21 cellular contexts compared by ENCODE assay signal in genomic region chr3:168951368-168951767, GRCh38.
DNase-seq lines count a peak whose midpoint lies in the region; TF ChIP-seq lines count a peak whose summit lies in the region.
"Had no signal": no experiment of that assay in that cellular context is flagged by ENCODE, and none has a peak within 500 bp of the region (broad histone marks: within the 10 kb centered on the region; RNA-seq: fewer than 3 reads in every experiment).

No MANE protein-coding gene starts in this region.

- H3K9me3 Mint-ChIP-seq in activated CD4-positive, alpha-beta T cell treated with anti-CD3 and anti-CD28 coated beads, Interleukin-2, amount 10 ng/mL, durations not matched to agents 7 days and 5 days = peaks cover 3% of the 10 kb centered on the region

- DNase-seq in HT1080 (ENCODE audit: low read depth) (peak; percentile 65), RWPE1 (ENCODE audit: low spot score) (peak; percentile 51), epithelial cell of esophagus (ENCODE audit: low read depth) (peak; percentile 68), renal cortical epithelial cell (ENCODE audit: low read depth) (peak; percentile 69), H7 (no peak), hepatic stellate cell (ENCODE audit: low spot score) (no peak)
- no peak for DNase-seq in activated CD4-positive, alpha-beta T cell treated with anti-CD3 and anti-CD28 coated beads, Interleukin-2, amount 50 U/mL, for 4 hours
- no peak for DNase-seq in activated CD4-positive, alpha-beta T cell treated with anti-CD3 and anti-CD28 coated beads, Interleukin-2, amount 10 ng/mL, durations not matched to agents 7 days and 5 days
- DNase-seq: CD4-positive, CD25-positive, alpha-beta regulatory T cell; DMS79; H9; Kasumi-1; NCI-H1092; NCI-H1436; NCI-H2029; NCI-H226; NCI-H510A treated with DMSO at 0.1 percent for 48 hours; NCI-H748 treated with DMSO at 0.1 percent for 48 hours had no signal

- H3K27ac Mint-ChIP-seq in activated CD4-positive, alpha-beta T cell treated with anti-CD3 and anti-CD28 coated beads, Interleukin-2, amount 10 ng/mL, durations not matched to agents 7 days and 5 days = no peak overlapping the region
- H3K27ac Mint-ChIP-seq: CD4-positive, CD25-positive, alpha-beta regulatory T cell had no signal

- no peaks in the 10 kb centered on the region for H3K27me3 Mint-ChIP-seq in activated CD4-positive, alpha-beta T cell treated with anti-CD3 and anti-CD28 coated beads, Interleukin-2, amount 10 ng/mL, durations not matched to agents 7 days and 5 days
- H3K27me3 Mint-ChIP-seq: CD4-positive, CD25-positive, alpha-beta regulatory T cell had no signal

- no peak overlapping the region for H3K4me3 ChIP-seq in epithelial cell of esophagus (ENCODE audit: low read length)
- H3K4me3 ChIP-seq in H7 (ENCODE audit: insufficient read depth, low read depth, low read length) = no peak overlapping the region
- H3K4me3 ChIP-seq: GM12878, SJSA1 had no signal

- no peak overlapping the region for H3K4me3 Mint-ChIP-seq in activated CD4-positive, alpha-beta T cell treated with anti-CD3 and anti-CD28 coated beads, Interleukin-2, amount 10 ng/mL, durations not matched to agents 7 days and 5 days
- H3K4me3 Mint-ChIP-seq: CD4-positive, CD25-positive, alpha-beta regulatory T cell; H9 had no signal

- no peaks in the 10 kb centered on the region for H3K36me3 Mint-ChIP-seq in activated CD4-positive, alpha-beta T cell treated with anti-CD3 and anti-CD28 coated beads, Interleukin-2, amount 10 ng/mL, durations not matched to agents 7 days and 5 days (ENCODE audit: low read depth)
- H3K36me3 Mint-ChIP-seq: CD4-positive, CD25-positive, alpha-beta regulatory T cell had no signal

- CTCF ChIA-PET in RWPE1 (lab: Yijun Ruan, JAX) = interaction anchor here (1.2 to 1.8 kb wide), 2 partner anchors 24 to 718 kb away, joined by 4 to 5 read pairs; no protein-coding TSS in a partner anchor
- CTCF ChIA-PET in activated CD4-positive, alpha-beta T cell treated with anti-CD3 and anti-CD28 coated beads, Interleukin-2, amount 10 ng/mL, durations not matched to agents 7 days and 5 days (lab: Charles Lee) = no interaction called here

- H3K36me3 ChIP-seq in H7 (replicated peaks; ENCODE audit: control insufficient read depth, insufficient read depth, low read length) = no peaks in the 10 kb centered on the region
- H3K36me3 ChIP-seq: SJSA1 had no signal

- no peak for TF ChIP-seq CTCF in RWPE1 (conservative IDR thresholded peaks at IDR 0.05; ENCODE audit: low read depth)
- TF ChIP-seq CTCF in epithelial cell of esophagus (IDR thresholded peaks at IDR 0.05; ENCODE audit: insufficient read depth, low read depth, low read length, missing control alignments) = no peak

- no peaks in the 10 kb centered on the region for H3K27me3 ChIP-seq in H7 (ENCODE audit: control insufficient read depth, insufficient read depth, low read length)
- H3K27me3 ChIP-seq: SJSA1 had no signal

- no peaks in the 10 kb centered on the region for H3K4me1 Mint-ChIP-seq in activated CD4-positive, alpha-beta T cell treated with anti-CD3 and anti-CD28 coated beads, Interleukin-2, amount 10 ng/mL, durations not matched to agents 7 days and 5 days
- H3K4me1 Mint-ChIP-seq: CD4-positive, CD25-positive, alpha-beta regulatory T cell had no signal

- no peak overlapping the region for H3K27ac ChIP-seq in RWPE1
- H3K27ac ChIP-seq: HL-60, SJSA1 had no signal

- POLR2A ChIA-PET in RWPE1 (lab: Yijun Ruan, JAX; ENCODE audit: low non-redundant PET) = no interaction called here
- POLR2A ChIA-PET in activated CD4-positive, alpha-beta T cell treated with anti-CD3 and anti-CD28 coated beads, Interleukin-2, amount 10 ng/mL, durations not matched to agents 7 days and 5 days (lab: Charles Lee) = no interaction called here

Comparison
In these comparisons a context has a peak if more than half of its experiments do, and no peak if none do; other contexts are left out.
1. DNase-seq: peak in HT1080 (single experiment), RWPE1 (single experiment), epithelial cell of esophagus (single experiment) and renal cortical epithelial cell (single experiment); none in H7 (single experiment), activated CD4-positive, alpha-beta T cell treated with anti-CD3 and anti-CD28 coated beads, Interleukin-2, amount 50 U/mL, for 4 hours (0 of 2), activated CD4-positive, alpha-beta T cell treated with anti-CD3 and anti-CD28 coated beads, Interleukin-2, amount 10 ng/mL, durations not matched to agents 7 days and 5 days (single experiment) and hepatic stellate cell (single experiment).